Comparison of ENCODE assay signal across 22 cellular contexts in genomic region chr7:4178416-4178815, GRCh38.
DNase-seq lines count a peak whose midpoint lies in the region; ATAC-seq, FAIRE-seq and TF ChIP-seq lines count a peak whose summit lies in the region.
"Had no signal": no experiment of that assay in that cellular context is flagged by ENCODE, and none has a peak within 500 bp of the region (broad histone marks: within the 10 kb centered on the region; RNA-seq: fewer than 3 reads in every experiment).

No MANE protein-coding gene starts in this region.

- H3K9me3 Mint-ChIP-seq in glutamatergic neuron (ENCODE audit: unreplicated experiment) = peaks cover 32% of the 10 kb centered on the region
- H3K9me3 Mint-ChIP-seq: CD4-positive, alpha-beta T cell; CD8-positive, alpha-beta T cell had no signal

- no peak overlapping the region for H3K4me3 Mint-ChIP-seq in glutamatergic neuron (ENCODE audit: unreplicated experiment)
- H3K4me3 Mint-ChIP-seq: B cell; CD4-positive, alpha-beta T cell; CD8-positive, alpha-beta T cell had no signal

- DNase-seq in Right ventricle myocardium inferior (ENCODE audit: missing footprints) (peak; percentile 41), left ventricle myocardium inferior (no peak), glutamatergic neuron (no peak), urothelium cell line (ENCODE audit: low spot score) (no peak), hippocampal formation (lab: John Stamatoyannopoulos, UW) (no peak), NCI-H69 (lab: John Stamatoyannopoulos, UW) (no peak)
- DNase-seq: AML-193; Caco-2; Calu3; CD4-positive, alpha-beta T cell; CD8-positive, alpha-beta T cell; DMS79 treated with DMSO at 0.1 percent for 48 hours; GF-D8 had no signal

- no peaks in the 10 kb centered on the region for H3K4me1 ChIP-seq in left ventricle myocardium inferior
- H3K4me1 ChIP-seq: A549; BLaER1 treated with 17β-estradiol and CSF1 and Interleukin-3, amounts not matched to agents 10 nM and 100 nM; Caco-2 had no signal

- peak; percentile 91 for FAIRE-seq in urothelium cell line (lab: Jason Lieb, UNC)
- FAIRE-seq: A549, D721Med, G401.6, GM12891, GM19239 had no signal

- H3K36me3 ChIP-seq in left ventricle myocardium inferior = no peaks in the 10 kb centered on the region
- H3K36me3 ChIP-seq: BLaER1 treated with 17β-estradiol and CSF1 and Interleukin-3, amounts not matched to agents 10 nM and 100 nM had no signal

- H3K27ac Mint-ChIP-seq in glutamatergic neuron (ENCODE audit: unreplicated experiment) = peak overlapping the region; percentile 75
- H3K27ac Mint-ChIP-seq: B cell; CD4-positive, alpha-beta T cell; CD8-positive, alpha-beta T cell had no signal

- no peaks in the 10 kb centered on the region for H3K9me3 ChIP-seq in left ventricle myocardium inferior (replicated peaks)

- no peak overlapping the region for H3K4me3 ChIP-seq in left ventricle myocardium inferior
- H3K4me3 ChIP-seq: A549; BLaER1 treated with 17β-estradiol and CSF1 and Interleukin-3, amounts not matched to agents 10 nM and 100 nM had no signal

- peaks cover 13% of the 10 kb centered on the region for H3K4me1 Mint-ChIP-seq in glutamatergic neuron (ENCODE audit: low read depth, unreplicated experiment)
- H3K4me1 Mint-ChIP-seq: B cell had no signal

- TF ChIP-seq CTCF in left ventricle myocardium inferior (IDR thresholded peaks at IDR 0.05; ENCODE audit: borderline replicate concordance) (no peak), glutamatergic neuron (IDR thresholded peaks at IDR 0.05; ENCODE audit: partially characterized antibody, unreplicated experiment) (no peak)

- H3K27me3 ChIP-seq in left ventricle myocardium inferior (ENCODE audit: low read depth) = no peaks in the 10 kb centered on the region
- H3K27me3 ChIP-seq: BLaER1 treated with 17β-estradiol and CSF1 and Interleukin-3, amounts not matched to agents 10 nM and 100 nM had no signal

- intact Hi-C loops in Right ventricle myocardium inferior (cut with DNase I) (no loop called here), left ventricle myocardium inferior (cut with micrococcal nuclease) (no loop called here)

- no peak for ATAC-seq in Right ventricle myocardium inferior
- ATAC-seq: A549; CD8-positive, alpha-beta T cell had no signal

- no peak overlapping the region for H3K27ac ChIP-seq in left ventricle myocardium inferior (replicated peaks)
- H3K27ac ChIP-seq: 22Rv1; A549; BLaER1 treated with 17β-estradiol and CSF1 and Interleukin-3, amounts not matched to agents 10 nM and 100 nM; C4-2B had no signal

- peaks cover 17% of the 10 kb centered on the region for H3K36me3 Mint-ChIP-seq in glutamatergic neuron (ENCODE audit: unreplicated experiment)
- H3K36me3 Mint-ChIP-seq: CD8-positive, alpha-beta T cell had no signal

- peaks cover 33% of the 10 kb centered on the region for H3K27me3 Mint-ChIP-seq in glutamatergic neuron (ENCODE audit: unreplicated experiment)
- H3K27me3 Mint-ChIP-seq: B cell; CD4-positive, alpha-beta T cell had no signal
